In the genomic region with DNA sequence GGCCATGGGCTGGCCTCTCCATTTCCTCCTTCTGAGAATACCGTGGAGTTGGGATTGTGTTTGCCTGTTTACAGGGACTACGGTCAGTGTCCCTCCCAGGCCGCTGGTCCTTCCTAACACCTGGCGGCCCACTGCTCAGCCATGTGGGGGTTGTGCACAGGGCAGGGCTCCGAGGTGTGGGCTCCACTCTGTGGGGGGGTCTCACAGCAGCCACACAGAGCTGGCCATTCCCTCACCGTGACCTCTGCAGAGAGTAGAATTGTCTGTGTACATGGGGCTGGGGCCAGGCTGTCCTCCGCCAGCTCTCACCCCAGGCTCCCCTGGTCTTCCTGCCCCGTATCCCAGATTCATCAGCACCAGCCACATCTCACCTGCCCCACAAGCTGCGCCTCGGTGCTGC, we compare ENCODE assay signal across 19 cellular contexts.
"Had no signal": no experiment of that assay in that cellular context is flagged by ENCODE, and none has a peak within 500 bp of the region (broad histone marks: within the 10 kb centered on the region; RNA-seq: fewer than 3 reads in every experiment).

No MANE protein-coding gene starts in this region.

- H3K27me3 ChIP-seq: foreskin keratinocyte, sigmoid colon had no signal

- H3K4me3 Mint-ChIP-seq: dendritic cell treated with granulocyte-macrophage colony-stimulating factor and Interleukin-4, amounts not matched to agents 40 ng/mL and 50 ng/mL, for 4 days; effector memory CD8-positive, alpha-beta T cell; naive B cell; nephron; stimulated activated naive B cell treated with anti-CD40 and anti-IgM and Interleukin-4, amounts not matched to agents 10 μg/mL and 1 μg/mL and 100 μg/mL, for 72 hours; stimulated activated naive CD8-positive, alpha-beta T cell treated with anti-CD3 and anti-CD28 coated beads, Interleukin-15, amount 100 ng/mL, for 72 hours had no signal

- DNase-seq: effector memory CD8-positive, alpha-beta T cell; esophagus squamous epithelium; foreskin keratinocyte; hippocampal formation; kidney glomerular epithelial cell; mesendoderm; naive B cell; sigmoid colon; stimulated activated CD4-positive, alpha-beta T cell treated with anti-CD3 and anti-CD28 coated beads, Interleukin-2, amount 100 ng/mL, for 24 hours; stimulated activated CD4-positive, alpha-beta T cell treated with anti-CD3 and anti-CD28 coated beads, Interleukin-4, amount 100 ng/mL, for 4 hours; stimulated activated naive B cell treated with anti-CD40 and anti-IgM and Interleukin-4, amounts not matched to agents 10 μg/mL and 1 μg/mL and 100 μg/mL, for 72 hours; stimulated activated naive CD8-positive, alpha-beta T cell treated with anti-CD3 and anti-CD28 coated beads, Interleukin-15, amount 100 ng/mL, for 72 hours; trophoblast cell had no signal

- H3K4me3 ChIP-seq: esophagus squamous epithelium, heart left ventricle, sigmoid colon, skin epidermis, thoracic aorta had no signal

- H3K9me3 ChIP-seq: esophagus squamous epithelium, heart left ventricle, sigmoid colon, thoracic aorta had no signal

- H3K36me3 ChIP-seq: esophagus squamous epithelium, heart left ventricle, sigmoid colon, thoracic aorta had no signal

- H3K4me1 Mint-ChIP-seq: nephron; stimulated activated naive CD8-positive, alpha-beta T cell treated with anti-CD3 and anti-CD28 coated beads, Interleukin-15, amount 100 ng/mL, for 72 hours had no signal

- H3K27ac Mint-ChIP-seq: dendritic cell treated with granulocyte-macrophage colony-stimulating factor and Interleukin-4, amounts not matched to agents 40 ng/mL and 50 ng/mL, for 4 days; effector memory CD8-positive, alpha-beta T cell; naive B cell; nephron; stimulated activated naive B cell treated with anti-CD40 and anti-IgM and Interleukin-4, amounts not matched to agents 10 μg/mL and 1 μg/mL and 100 μg/mL, for 72 hours; stimulated activated naive CD8-positive, alpha-beta T cell treated with anti-CD3 and anti-CD28 coated beads, Interleukin-15, amount 100 ng/mL, for 72 hours had no signal

- H3K4me1 ChIP-seq: esophagus squamous epithelium, foreskin keratinocyte, heart left ventricle, sigmoid colon had no signal

- H3K9me3 Mint-ChIP-seq: effector memory CD8-positive, alpha-beta T cell; naive B cell had no signal

- H3K27ac ChIP-seq: epithelial cell of prostate, esophagus squamous epithelium, foreskin keratinocyte, heart left ventricle, sigmoid colon, thoracic aorta had no signal

- H3K36me3 Mint-ChIP-seq: naive B cell; stimulated activated naive B cell treated with anti-CD40 and anti-IgM and Interleukin-4, amounts not matched to agents 10 μg/mL and 1 μg/mL and 100 μg/mL, for 72 hours had no signal
